Comparison of ENCODE assay signal across 30 cellular contexts in the genomic region with DNA sequence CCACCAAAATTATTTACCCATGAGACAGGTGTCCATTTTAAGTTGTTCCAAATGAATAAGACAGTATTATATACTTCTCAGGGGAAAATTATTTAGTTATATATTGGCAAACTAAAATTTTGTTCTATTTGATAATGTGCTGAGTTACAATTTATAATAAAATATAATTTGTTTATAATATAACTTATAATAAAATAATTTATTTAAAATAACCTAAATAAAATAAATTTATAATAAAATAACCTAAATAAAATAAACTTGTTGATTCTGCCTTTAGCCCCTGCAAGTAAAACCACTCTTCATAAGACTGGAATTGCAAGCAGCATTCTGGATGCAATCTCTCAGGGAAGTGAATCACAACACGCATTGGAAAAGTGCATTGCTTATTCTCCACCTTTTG.
"Had no signal": no experiment of that assay in that cellular context is flagged by ENCODE, and none has a peak within 500 bp of the region (broad histone marks: within the 10 kb centered on the region; RNA-seq: fewer than 3 reads in every experiment).

No MANE protein-coding gene starts in this region.

- H3K9me3 ChIP-seq: esophagus squamous epithelium had no signal

- H3K36me3 Mint-ChIP-seq: activated naive CD4-positive, alpha-beta T cell treated with anti-CD3 and anti-CD28 coated beads, Interleukin-2, amount 10 ng/mL, durations not matched to agents 7 days and 5 days; activated naive CD4-positive, alpha-beta T cell treated with anti-CD3 and anti-CD28 coated beads, Interleukin-2, amount 50 U/mL, for 72 hours had no signal

- H3K27me3 ChIP-seq: brain microvascular endothelial cell, esophagus squamous epithelium had no signal

- H3K9me3 Mint-ChIP-seq: activated T-cell treated with anti-CD3 and anti-CD28 coated beads, Interleukin-2, amount 50 U/mL, for 24 hours; effector memory CD8-positive, alpha-beta T cell had no signal

- H3K27ac Mint-ChIP-seq: activated CD4-positive, alpha-beta memory T cell treated with anti-CD3 and anti-CD28 coated beads, Interleukin-2, amount 10 ng/mL, durations not matched to agents 7 days and 5 days; activated CD4-positive, alpha-beta T cell treated with anti-CD3 and anti-CD28 coated beads, Interleukin-2, amount 10 ng/mL, durations not matched to agents 7 days and 5 days; activated naive CD4-positive, alpha-beta T cell treated with anti-CD3 and anti-CD28 coated beads, Interleukin-2, amount 10 ng/mL, durations not matched to agents 7 days and 5 days; activated naive CD4-positive, alpha-beta T cell treated with anti-CD3 and anti-CD28 coated beads, Interleukin-2, amount 50 U/mL, for 72 hours; activated naive CD8-positive, alpha-beta T cell treated with anti-CD3 and anti-CD28 coated beads, Interleukin-2, amount 10 ng/mL, durations not matched to agents 7 days and 5 days; activated T-cell treated with anti-CD3 and anti-CD28 coated beads, Interleukin-2, amount 50 U/mL, for 24 hours; activated T-cell treated with anti-CD3 and anti-CD28 coated beads, Interleukin-2, amount 50 U/mL, for 72 hours; effector memory CD8-positive, alpha-beta T cell; T-helper 17 cell; T-helper 2 cell treated with Interferon-gamma antibody and Interleukin-4, amounts not matched to agents 5 μg/mL and 100 μg/mL, for 36 hours had no signal

- H3K27ac ChIP-seq: brain microvascular endothelial cell, epithelial cell of prostate, esophagus squamous epithelium had no signal

- H3K4me3 ChIP-seq: esophagus squamous epithelium had no signal

- FAIRE-seq: bronchial epithelial cell, endothelial cell of umbilical vein had no signal

- H3K4me1 ChIP-seq: esophagus squamous epithelium had no signal

- H3K4me3 Mint-ChIP-seq: activated CD4-positive, alpha-beta memory T cell treated with anti-CD3 and anti-CD28 coated beads, Interleukin-2, amount 10 ng/mL, durations not matched to agents 7 days and 5 days; activated CD4-positive, alpha-beta T cell treated with anti-CD3 and anti-CD28 coated beads, Interleukin-2, amount 10 ng/mL, durations not matched to agents 7 days and 5 days; activated naive CD4-positive, alpha-beta T cell treated with anti-CD3 and anti-CD28 coated beads, Interleukin-2, amount 10 ng/mL, durations not matched to agents 7 days and 5 days; activated naive CD8-positive, alpha-beta T cell treated with anti-CD3 and anti-CD28 coated beads, Interleukin-2, amount 10 ng/mL, durations not matched to agents 7 days and 5 days; activated T-cell treated with anti-CD3 and anti-CD28 coated beads, Interleukin-2, amount 50 U/mL, for 24 hours; activated T-cell treated with anti-CD3 and anti-CD28 coated beads, Interleukin-2, amount 50 U/mL, for 72 hours; central memory CD8-positive, alpha-beta T cell; effector memory CD8-positive, alpha-beta T cell; T-helper 17 cell; T-helper 2 cell treated with Interferon-gamma antibody and Interleukin-4, amounts not matched to agents 5 μg/mL and 100 μg/mL, for 36 hours had no signal

- ATAC-seq: activated naive CD4-positive, alpha-beta T cell treated with anti-CD3 and anti-CD28 coated beads, Interleukin-2, amount 50 U/mL, for 72 hours; activated T-cell treated with anti-CD3 and anti-CD28 coated beads, Interleukin-2, amount 50 U/mL, for 72 hours; effector memory CD8-positive, alpha-beta T cell; T-helper 17 cell had no signal

- H3K4me1 Mint-ChIP-seq: activated CD4-positive, alpha-beta T cell treated with anti-CD3 and anti-CD28 coated beads, Interleukin-2, amount 10 ng/mL, durations not matched to agents 7 days and 5 days; activated naive CD4-positive, alpha-beta T cell treated with anti-CD3 and anti-CD28 coated beads, Interleukin-2, amount 10 ng/mL, durations not matched to agents 7 days and 5 days; central memory CD8-positive, alpha-beta T cell; T-helper 17 cell had no signal

- H3K27me3 Mint-ChIP-seq: activated CD4-positive, alpha-beta memory T cell treated with anti-CD3 and anti-CD28 coated beads, Interleukin-2, amount 10 ng/mL, durations not matched to agents 7 days and 5 days; activated CD4-positive, alpha-beta T cell treated with anti-CD3 and anti-CD28 coated beads, Interleukin-2, amount 10 ng/mL, durations not matched to agents 7 days and 5 days; activated naive CD8-positive, alpha-beta T cell treated with anti-CD3 and anti-CD28 coated beads, Interleukin-2, amount 10 ng/mL, durations not matched to agents 7 days and 5 days; activated T-cell treated with anti-CD3 and anti-CD28 coated beads, Interleukin-2, amount 50 U/mL, for 24 hours; central memory CD8-positive, alpha-beta T cell; effector memory CD8-positive, alpha-beta T cell had no signal

- DNase-seq: activated CD4-positive, alpha-beta memory T cell treated with anti-CD3 and anti-CD28 coated beads, Interleukin-2, amount 10 ng/mL, durations not matched to agents 7 days and 5 days; activated CD4-positive, alpha-beta T cell treated with anti-CD3 and anti-CD28 coated beads for 1 hour; activated CD4-positive, alpha-beta T cell treated with anti-CD3 and anti-CD28 coated beads for 4 hours; activated CD4-positive, alpha-beta T cell treated with anti-CD3 and anti-CD28 coated beads, Interleukin-2, amount 10 ng/mL, durations not matched to agents 7 days and 5 days; activated CD4-positive, alpha-beta T cell treated with anti-CD3 and anti-CD28 coated beads, Interleukin-2, amount 50 U/mL, for 4 hours; activated CD8-positive, alpha-beta memory T cell treated with anti-CD3 and anti-CD28 coated beads, Interleukin-2, amount 50 U/mL, for 48 hours; activated gamma-delta T cell; activated naive CD4-positive, alpha-beta T cell; activated naive CD4-positive, alpha-beta T cell treated with anti-CD3 and anti-CD28 coated beads, Interleukin-2, amount 10 ng/mL, durations not matched to agents 7 days and 5 days; activated naive CD8-positive, alpha-beta T cell treated with anti-CD3 and anti-CD28 coated beads, Interleukin-2, amount 10 ng/mL, durations not matched to agents 7 days and 5 days; activated T-cell treated with anti-CD3 and anti-CD28 coated beads for 4 hours; activated T-cell treated with anti-CD3 and anti-CD28 coated beads, Interleukin-2, amount 50 U/mL, for 24 hours; activated T-cell treated with anti-CD3 and anti-CD28 coated beads, Interleukin-2, amount 50 U/mL, for 72 hours; anterior cingulate cortex; brain microvascular endothelial cell; cortex of kidney; dermis blood vessel endothelial cell; effector CD4-positive, alpha-beta T cell; effector memory CD8-positive, alpha-beta T cell; esophagus squamous epithelium; foreskin melanocyte; T-helper 1 cell; T-helper 17 cell; T1000 had no signal

- H3K36me3 ChIP-seq: brain microvascular endothelial cell had no signal
